ENCODE assay signal across 21 cellular contexts in genomic region chr21:41866274-41866809, GRCh38.
"Had no signal": no experiment of that assay in that cellular context is flagged by ENCODE, and none has a peak within 500 bp of the region (broad histone marks: within the 10 kb centered on the region; RNA-seq: fewer than 3 reads in every experiment).

No MANE protein-coding gene starts in this region.

- H3K36me3 Mint-ChIP-seq: activated naive CD8-positive, alpha-beta T cell had no signal

- H3K4me1 ChIP-seq: prostate gland had no signal

- H3K36me3 ChIP-seq: prostate gland, thoracic aorta, WERI-Rb-1 had no signal

- H3K27ac ChIP-seq: prostate gland, skin epidermis, thoracic aorta, WERI-Rb-1 had no signal

- H3K9me3 ChIP-seq: prostate gland, thoracic aorta had no signal

- ATAC-seq: T-cell had no signal

- H3K27ac Mint-ChIP-seq: activated naive CD8-positive, alpha-beta T cell; nephron; T-cell had no signal

- H3K27me3 Mint-ChIP-seq: activated CD4-positive, alpha-beta memory T cell treated with anti-CD3 and anti-CD28 coated beads, Interleukin-2, amount 10 ng/mL, durations not matched to agents 7 days and 5 days; activated naive CD8-positive, alpha-beta T cell; T-cell had no signal

- DNase-seq: activated CD4-positive, alpha-beta memory T cell treated with anti-CD3 and anti-CD28 coated beads, Interleukin-2, amount 10 ng/mL, durations not matched to agents 7 days and 5 days; activated gamma-delta T cell; activated T-cell treated with anti-CD3 and anti-CD28 coated beads, Interleukin-2, amount 50 U/mL, for 4 hours; amniotic stem cell; caudate nucleus; cortex of kidney; effector CD4-positive, alpha-beta T cell; foreskin fibroblast; glutamatergic neuron; kidney glomerular epithelial cell; mesendoderm; occipital lobe; right cardiac atrium; T-cell; T-helper 9 cell; WERI-Rb-1 had no signal

- H3K9me3 Mint-ChIP-seq: activated CD4-positive, alpha-beta memory T cell treated with anti-CD3 and anti-CD28 coated beads, Interleukin-2, amount 10 ng/mL, durations not matched to agents 7 days and 5 days; activated T-cell treated with anti-CD3 and anti-CD28 coated beads, Interleukin-2, amount 50 U/mL, for 4 hours; nephron; T-cell had no signal

- H3K4me3 Mint-ChIP-seq: activated CD4-positive, alpha-beta memory T cell treated with anti-CD3 and anti-CD28 coated beads, Interleukin-2, amount 10 ng/mL, durations not matched to agents 7 days and 5 days; activated naive CD8-positive, alpha-beta T cell; activated T-cell treated with anti-CD3 and anti-CD28 coated beads, Interleukin-2, amount 50 U/mL, for 4 hours; nephron; T-cell had no signal

- H3K4me3 ChIP-seq: prostate gland, skin epidermis, thoracic aorta had no signal
